Comparison of ENCODE assay signal across 1 cellular context in the genomic region with DNA sequence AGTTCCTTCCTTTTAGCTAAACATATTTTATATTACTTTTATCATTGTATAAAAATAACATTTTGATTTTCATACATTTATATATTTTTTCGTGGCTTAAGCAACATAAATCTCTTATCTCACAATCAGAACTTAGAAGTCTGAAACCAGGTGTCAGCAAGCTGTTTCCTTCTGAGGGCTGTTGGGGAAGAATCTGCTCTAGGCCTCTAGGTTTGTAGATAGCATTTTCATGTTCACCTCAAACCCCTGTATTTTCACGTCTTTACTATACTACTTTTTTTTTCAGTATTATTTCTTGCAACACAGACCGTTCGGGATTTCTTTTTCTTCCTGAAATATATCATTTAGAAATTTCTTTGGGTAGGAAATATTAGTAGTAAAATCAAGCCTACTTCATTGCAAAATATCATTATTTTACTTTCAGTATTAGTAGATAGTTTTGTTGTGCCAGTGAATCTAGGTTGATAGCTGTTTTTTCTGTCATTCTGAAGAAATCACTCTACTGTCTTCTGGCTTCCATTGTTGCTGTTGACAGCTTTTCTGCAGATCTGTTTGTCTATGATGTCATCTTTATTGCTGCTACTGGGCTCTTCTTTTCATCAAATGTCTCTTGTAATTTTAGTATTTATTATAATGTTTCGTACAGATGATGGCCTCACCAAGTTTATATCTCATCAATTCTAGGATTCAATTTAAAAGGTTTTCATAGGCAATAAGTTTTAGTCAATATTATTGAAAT.
TF ChIP-seq lines count a peak whose summit lies in the region.

No MANE protein-coding gene starts in this region.

TF ChIP-seq in H1, 55 proteins besides CTCF, POLR2A, EP300 and RAD21:
- TF ChIP-seq BRCA1 (IDR thresholded peaks at IDR 0.05; ENCODE audit: low read depth, low read length) (no peak), TAF1 (IDR thresholded peaks at IDR 0.05; ENCODE audit: low read depth, low read length) (no peak), GTF2F1 (IDR thresholded peaks at IDR 0.05; ENCODE audit: borderline replicate concordance, low read depth, low read length) (no peak), POLR2AphosphoS5 (IDR thresholded peaks at IDR 0.05; ENCODE audit: low read depth, low read length) (no peak), PHF8 (conservative IDR thresholded peaks at IDR 0.05; ENCODE audit: low read depth, low read length) (no peak), KDM5A (IDR thresholded peaks at IDR 0.05; ENCODE audit: low read length) (no peak), FOSL1 (IDR thresholded peaks at IDR 0.05; ENCODE audit: insufficient read depth, low read depth, low read length) (no peak)
- TF ChIP-seq, protein P1, sequence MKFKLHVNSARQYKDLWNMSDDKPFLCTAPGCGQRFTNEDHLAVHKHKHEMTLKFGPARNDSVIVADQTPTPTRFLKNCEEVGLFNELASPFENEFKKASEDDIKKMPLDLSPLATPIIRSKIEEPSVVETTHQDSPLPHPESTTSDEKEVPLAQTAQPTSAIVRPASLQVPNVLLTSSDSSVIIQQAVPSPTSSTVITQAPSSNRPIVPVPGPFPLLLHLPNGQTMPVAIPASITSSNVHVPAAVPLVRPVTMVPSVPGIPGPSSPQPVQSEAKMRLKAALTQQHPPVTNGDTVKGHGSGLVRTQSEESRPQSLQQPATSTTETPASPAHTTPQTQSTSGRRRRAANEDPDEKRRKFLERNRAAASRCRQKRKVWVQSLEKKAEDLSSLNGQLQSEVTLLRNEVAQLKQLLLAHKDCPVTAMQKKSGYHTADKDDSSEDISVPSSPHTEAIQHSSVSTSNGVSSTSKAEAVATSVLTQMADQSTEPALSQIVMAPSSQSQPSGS (IDR thresholded peaks at IDR 0.05; ENCODE audit: low read length), result no peak
TF ChIP-seq in H1: peak in this region for 0.
